21 cellular contexts compared by ENCODE assay signal in genomic region chr13:33184131-33184485, GRCh38.
DNase-seq lines count a peak whose midpoint lies in the region; ATAC-seq and TF ChIP-seq lines count a peak whose summit lies in the region.
"Had no signal": no experiment of that assay in that cellular context is flagged by ENCODE, and none has a peak within 500 bp of the region (broad histone marks: within the 10 kb centered on the region; RNA-seq: fewer than 3 reads in every experiment).

No MANE protein-coding gene starts in this region.

- H3K9me3 ChIP-seq in heart left ventricle (no peaks in the 10 kb centered on the region), body of pancreas (no peaks in the 10 kb centered on the region), muscle layer of colon (ENCODE audit: low read length) (no peaks in the 10 kb centered on the region), WERI-Rb-1 (ENCODE audit: severe bottlenecking) (no peaks in the 10 kb centered on the region)
- H3K9me3 ChIP-seq: upper lobe of right lung had no signal

- H3K4me3 Mint-ChIP-seq in type B pancreatic cell (no peak overlapping the region), mesothelial cell of epicardium (no peak overlapping the region)
- H3K4me3 Mint-ChIP-seq: stimulated activated naive CD8-positive, alpha-beta T cell treated with anti-CD3 and anti-CD28 coated beads, Interleukin-15, Interleukin-2, amounts not matched to agents 100 ng/mL and 50 ng/mL, for 24 hours had no signal

- H3K4me1 Mint-ChIP-seq in type B pancreatic cell (ENCODE audit: unreplicated experiment) = peaks cover 50% of the 10 kb centered on the region
- H3K4me1 Mint-ChIP-seq in mesothelial cell of epicardium = peaks cover 41% of the 10 kb centered on the region

- no peak for TF ChIP-seq POLR2A in heart left ventricle (IDR thresholded peaks at IDR 0.05)
- no peak for TF ChIP-seq POLR2A in body of pancreas (IDR thresholded peaks at IDR 0.05)

- peak in 3 of 4 donors; percentile 32 to 50 (median 48) for ATAC-seq in heart left ventricle
- no peak for ATAC-seq in Right ventricle myocardium superior (ENCODE audit: poor library complexity)
- ATAC-seq in body of pancreas = no peak
- ATAC-seq: left colon, upper lobe of right lung had no signal

- H3K27me3 Mint-ChIP-seq in type B pancreatic cell (no peaks in the 10 kb centered on the region), mesothelial cell of epicardium (ENCODE audit: low read depth) (no peaks in the 10 kb centered on the region)

- H3K36me3 ChIP-seq in heart left ventricle (peaks cover 0 to 3% (median 0%) of the 10 kb centered on the region in 9 donors), body of pancreas (replicated peaks in 1 of 2; ENCODE audit: insufficient read depth in 1 of 2, low read depth in 2 of 2) (no peaks in the 10 kb centered on the region), muscle layer of colon (ENCODE audit: insufficient read depth, low read length) (no peaks in the 10 kb centered on the region), WERI-Rb-1 (no peaks in the 10 kb centered on the region)
- H3K36me3 ChIP-seq: BLaER1 treated with 17β-estradiol and CSF1 and Interleukin-3, amounts not matched to agents 10 nM and 100 nM; upper lobe of right lung had no signal

- WGBS in heart left ventricle, 4 donors = 49 to 66% (median 61%) methylated on average over 2 of the region's 2 CpGs
- WGBS in body of pancreas, 2 donors = 78 to 87% methylated on average over 2 of the region's 2 CpGs

- DNase-seq in heart left ventricle (no peak), Right ventricle myocardium superior (no peak), body of pancreas (no peak), type B pancreatic cell (ENCODE audit: extremely low spot score, unreplicated experiment) (no peak), midbrain (lab: John Stamatoyannopoulos, UW) (no peak), WERI-Rb-1 (no peak), mesothelial cell of epicardium (ENCODE audit: low spot score in 2 of 2, unreplicated experiment in 2 of 2) (no peak)
- DNase-seq: activated CD4-positive, alpha-beta T cell treated with anti-CD3 and anti-CD28 coated beads for 4 hours; activated CD8-positive, alpha-beta memory T cell treated with anti-CD3 and anti-CD28 coated beads, Interleukin-2, amount 50 U/mL, for 4 hours; activated naive CD4-positive, alpha-beta T cell; aorta; cortex of kidney; GOT3; left colon; NCI-H1092 treated with DMSO at 0.1 percent for 48 hours; NCI-H2029 treated with DMSO at 0.1 percent for 48 hours; NCI-H446; upper lobe of right lung had no signal

- no peak overlapping the region for H3K4me3 ChIP-seq in heart left ventricle
- H3K4me3 ChIP-seq in body of pancreas = no peak overlapping the region
- H3K4me3 ChIP-seq in muscle layer of colon (ENCODE audit: low read depth in 1 of 2, low read length in 2 of 2) = no peak overlapping the region
- H3K4me3 ChIP-seq in WERI-Rb-1 (ENCODE audit: low read depth, low read length) = no peak overlapping the region
- H3K4me3 ChIP-seq: BLaER1 treated with 17β-estradiol and CSF1 and Interleukin-3, amounts not matched to agents 10 nM and 100 nM; upper lobe of right lung had no signal

- H3K27ac Mint-ChIP-seq in type B pancreatic cell (peak overlapping the region; percentile 29), mesothelial cell of epicardium (no peak overlapping the region)
- H3K27ac Mint-ChIP-seq: stimulated activated naive CD8-positive, alpha-beta T cell treated with anti-CD3 and anti-CD28 coated beads, Interleukin-15, Interleukin-2, amounts not matched to agents 100 ng/mL and 50 ng/mL, for 24 hours had no signal

- TF ChIP-seq CTCF in heart left ventricle (IDR thresholded peaks at IDR 0.05) = no peak
- no peak for TF ChIP-seq CTCF in body of pancreas (IDR thresholded peaks at IDR 0.05)
- no peak for TF ChIP-seq CTCF in type B pancreatic cell (conservative IDR thresholded peaks at IDR 0.05)
- no peak for TF ChIP-seq CTCF in WERI-Rb-1 (IDR thresholded peaks at IDR 0.05; ENCODE audit: low read depth, low read length)
- TF ChIP-seq CTCF in mesothelial cell of epicardium (IDR thresholded peaks at IDR 0.05; ENCODE audit: unreplicated experiment) = no peak

- peaks cover 16% of the 10 kb centered on the region for H3K36me3 Mint-ChIP-seq in type B pancreatic cell
- no peaks in the 10 kb centered on the region for H3K36me3 Mint-ChIP-seq in mesothelial cell of epicardium

- H3K27ac ChIP-seq in heart left ventricle = peak overlapping the region in 4 of 12 donors; percentile 10 to 77 (median 17)
- H3K27ac ChIP-seq in body of pancreas = peak overlapping the region in 3 of 4 donors; percentile 63 to 82 (median 70)
- peak overlapping the region; percentile 65 for H3K27ac ChIP-seq in muscle layer of colon (ENCODE audit: low read depth, low read length)
- no peak overlapping the region for H3K27ac ChIP-seq in WERI-Rb-1
- H3K27ac ChIP-seq: BLaER1 treated with 17β-estradiol and CSF1 and Interleukin-3, amounts not matched to agents 10 nM and 100 nM; upper lobe of right lung had no signal

- peaks cover 5% of the 10 kb centered on the region for H3K9me3 Mint-ChIP-seq in type B pancreatic cell
- H3K9me3 Mint-ChIP-seq in mesothelial cell of epicardium = no peaks in the 10 kb centered on the region
- H3K9me3 Mint-ChIP-seq: stimulated activated naive CD8-positive, alpha-beta T cell treated with anti-CD3 and anti-CD28 coated beads, Interleukin-15, Interleukin-2, amounts not matched to agents 100 ng/mL and 50 ng/mL, for 24 hours had no signal

- H3K27me3 ChIP-seq in heart left ventricle = no peaks in the 10 kb centered on the region
- H3K27me3 ChIP-seq in body of pancreas = no peaks in the 10 kb centered on the region
- no peaks in the 10 kb centered on the region for H3K27me3 ChIP-seq in muscle layer of colon (ENCODE audit: control insufficient read depth in 1 of 2, insufficient read depth in 2 of 2, low read length in 2 of 2)
- no peaks in the 10 kb centered on the region for H3K27me3 ChIP-seq in WERI-Rb-1 (ENCODE audit: insufficient read depth, low read depth, severe bottlenecking)
- H3K27me3 ChIP-seq: BLaER1 treated with 17β-estradiol and CSF1 and Interleukin-3, amounts not matched to agents 10 nM and 100 nM; upper lobe of right lung had no signal

- peaks cover 0 to 89% (median 56%) of the 10 kb centered on the region in 12 donors for H3K4me1 ChIP-seq in heart left ventricle
- peaks cover 63% of the 10 kb centered on the region for H3K4me1 ChIP-seq in body of pancreas
- H3K4me1 ChIP-seq in muscle layer of colon (ENCODE audit: insufficient read depth, low read length) = peaks cover 91% of the 10 kb centered on the region

- no peak overlapping the region for H3K9ac ChIP-seq in muscle layer of colon (ENCODE audit: low read length)
- H3K9ac ChIP-seq: BLaER1 treated with 17β-estradiol and CSF1 and Interleukin-3, amounts not matched to agents 10 nM and 100 nM had no signal

- intact Hi-C loops in heart left ventricle (cut with DNase I) = loop anchor here in 1 of 10 donors (5.0 kb wide), 1 partner anchor 538 kb away; no protein-coding TSS in a partner anchor
- intact Hi-C loops in Right ventricle myocardium superior (cut with DNase I) = no loop called here
- intact Hi-C loops in body of pancreas (cut with DNase I) = no loop called here

Comparison
In these comparisons a context has a peak if more than half of its experiments do, and no peak if none do; other contexts are left out.
1. ATAC-seq: peak in heart left ventricle (3 of 4); none in Right ventricle myocardium superior (single experiment) and body of pancreas (single experiment).